Comparison of ENCODE assay signal across 8 cellular contexts in genomic region chr7:157432957-157433576, GRCh38.
DNase-seq lines count a peak whose midpoint lies in the region; ATAC-seq, FAIRE-seq and TF ChIP-seq lines count a peak whose summit lies in the region.

No MANE protein-coding gene starts in this region.

- DNase-seq in AG04449 (ENCODE audit: low read depth, low spot score), result no peak
- peak; percentile 55 for DNase-seq in GM19239 (ENCODE audit: insufficient read length, low spot score)
- DNase-seq in NCI-H2196 (lab: John Stamatoyannopoulos, UW; ENCODE audit: unreplicated experiment), result peak; percentile 37
- peak; percentile 52 to 57 for DNase-seq in activated CD4-positive, alpha-beta T cell treated with anti-CD3 and anti-CD28 coated beads, Interleukin-2, amount 50 U/mL, for 4 hours
- peak; percentile 41 for DNase-seq in effector CD4-positive, alpha-beta T cell
- DNase-seq in midbrain (lab: John Stamatoyannopoulos, UW), result peak; percentile 24
- peak in 5 of 6 experiments; percentile 27 to 76 (median 47) for DNase-seq in stimulated activated naive CD4-positive, alpha-beta T cell (lab: John Stamatoyannopoulos, UW)

- POLR2A ChIA-PET in AG04449 (lab: Yijun Ruan, JAX), result no interaction called here

- ATAC-seq in GM18520 (IDR thresholded peaks at IDR 0.05; ENCODE audit: unreplicated experiment), result no peak

- CTCF ChIA-PET in AG04449 (lab: Yijun Ruan, JAX), result interaction anchor here (0.7 to 1.2 kb wide), 4 partner anchors 14 to 1544 kb away, joined by 3 to 5 read pairs (median 4); no protein-coding TSS in a partner anchor

- FAIRE-seq in GM19239 (lab: Jason Lieb, UNC), result peak; percentile 45

- peak; percentile 56 for TF ChIP-seq CTCF in AG04449 (IDR thresholded peaks at IDR 0.05; ENCODE audit: insufficient read depth, low read length, missing control alignments)

- H3K4me3 ChIP-seq in AG04449 (ENCODE audit: low read depth, low read length), result peak overlapping the region; percentile 32
